Comparison of ENCODE assay signal across 31 cellular contexts in the genomic region with DNA sequence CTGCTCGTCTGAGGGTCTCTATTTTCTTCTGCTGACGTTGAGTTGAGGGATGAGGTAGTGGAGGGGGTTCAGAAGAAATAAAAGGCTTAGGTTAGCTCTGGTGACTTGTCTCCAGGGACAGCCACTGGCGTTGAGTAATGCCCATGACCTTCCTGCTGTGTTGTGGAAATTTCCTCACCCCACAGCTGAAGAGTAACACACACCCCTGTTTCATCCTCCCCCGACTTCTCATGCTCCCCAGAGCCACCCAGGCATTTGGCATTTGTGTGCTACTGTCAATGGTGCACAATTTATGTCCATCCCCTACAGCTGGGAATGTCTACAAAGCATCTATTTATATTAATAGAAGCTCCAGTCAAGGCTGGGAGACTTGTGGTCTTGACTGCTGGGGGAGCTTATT. TPM values are rescaled to one million over a fixed set of nuclear protein-coding genes. Genes with fewer than 3 reads are reported as not detected.
"Had no signal": no experiment of that assay in that cellular context is flagged by ENCODE, and none has a peak within 500 bp of the region (broad histone marks: within the 10 kb centered on the region; RNA-seq: fewer than 3 reads in every experiment).

No MANE protein-coding gene starts in this region.

- H3K27ac Mint-ChIP-seq: activated CD8-positive, alpha-beta T cell treated with anti-CD3 and anti-CD28 coated beads for 36 hours; activated naive CD4-positive, alpha-beta T cell treated with anti-CD3 and anti-CD28 coated beads, Interleukin-2, amount 50 U/mL, for 24 hours; activated naive CD8-positive, alpha-beta T cell treated with anti-CD3 and anti-CD28 coated beads, Interleukin-2, amount 50 U/mL, for 24 hours; activated T-helper 17 cell treated with anti-CD3 and anti-CD28 coated beads, Interleukin-2, amount 50 U/mL, for 72 hours; naive B cell; T-helper 1 cell treated with Interleukin-12 subunit alpha and Interleukin-12 subunit beta and Interleukin-4 antibody, amounts not matched to agents 30 μg/mL and 1 μg/mL, for 36 hours had no signal

- H3K27ac ChIP-seq: breast epithelium, epithelial cell of prostate, esophagus squamous epithelium, left ventricle myocardium inferior, parathyroid adenoma, spleen, suprapubic skin, tibial artery had no signal

- H3K9me3 Mint-ChIP-seq: activated CD8-positive, alpha-beta T cell treated with anti-CD3 and anti-CD28 coated beads for 36 hours; activated naive CD4-positive, alpha-beta T cell treated with anti-CD3 and anti-CD28 coated beads, Interleukin-2, amount 50 U/mL, for 24 hours; activated naive CD8-positive, alpha-beta T cell treated with anti-CD3 and anti-CD28 coated beads, Interleukin-2, amount 50 U/mL, for 24 hours; activated T-cell treated with anti-CD3 and anti-CD28 coated beads, Interleukin-2, amount 50 U/mL, for 4 hours; activated T-helper 17 cell treated with anti-CD3 and anti-CD28 coated beads, Interleukin-2, amount 50 U/mL, for 72 hours; central memory CD8-positive, alpha-beta T cell; naive B cell; T-helper 1 cell treated with Interleukin-12 subunit alpha and Interleukin-12 subunit beta and Interleukin-4 antibody, amounts not matched to agents 30 μg/mL and 1 μg/mL, for 36 hours had no signal

- H3K9ac ChIP-seq: parathyroid adenoma had no signal

- H3K27me3 Mint-ChIP-seq: activated CD8-positive, alpha-beta T cell treated with anti-CD3 and anti-CD28 coated beads for 36 hours; activated naive CD4-positive, alpha-beta T cell treated with anti-CD3 and anti-CD28 coated beads, Interleukin-2, amount 50 U/mL, for 24 hours; central memory CD8-positive, alpha-beta T cell had no signal

- H2AFZ ChIP-seq: parathyroid adenoma had no signal

- H3K27me3 ChIP-seq: breast epithelium, spleen, suprapubic skin, tibial artery had no signal

- H3K79me2 ChIP-seq: parathyroid adenoma had no signal

- DNase-seq: activated CD4-positive, alpha-beta T cell treated with anti-CD3 and anti-CD28 coated beads, Interleukin-2, amount 50 U/mL, for 1 hour; activated CD8-positive, alpha-beta T cell treated with anti-CD3 and anti-CD28 coated beads for 36 hours; activated naive CD8-positive, alpha-beta T cell treated with anti-CD3 and anti-CD28 coated beads, Interleukin-2, amount 50 U/mL, for 24 hours; activated T-cell treated with anti-CD3 and anti-CD28 coated beads, Interleukin-2, amount 50 U/mL, for 4 hours; amygdala; dermis blood vessel endothelial cell; effector CD4-positive, alpha-beta T cell; esophagus squamous epithelium; kidney glomerular epithelial cell; left ventricle myocardium inferior; mucosa of descending colon; naive B cell; nephron progenitor cell; occipital lobe; right cardiac atrium; spleen; stimulated activated naive CD4-positive, alpha-beta T cell; T1000 had no signal

- H3K4me3 ChIP-seq: breast epithelium, esophagus squamous epithelium, left ventricle myocardium inferior, lung, mucosa of descending colon, spleen, suprapubic skin, tibial artery had no signal

- H3K36me3 Mint-ChIP-seq: activated naive CD4-positive, alpha-beta T cell treated with anti-CD3 and anti-CD28 coated beads, Interleukin-2, amount 50 U/mL, for 24 hours; naive B cell had no signal

- H3K9me3 ChIP-seq: breast epithelium, esophagus squamous epithelium, left ventricle myocardium inferior, mucosa of descending colon, spleen, suprapubic skin, tibial artery had no signal

- H3K4me3 Mint-ChIP-seq: activated CD8-positive, alpha-beta T cell treated with anti-CD3 and anti-CD28 coated beads for 36 hours; activated naive CD4-positive, alpha-beta T cell treated with anti-CD3 and anti-CD28 coated beads, Interleukin-2, amount 50 U/mL, for 24 hours; activated naive CD8-positive, alpha-beta T cell treated with anti-CD3 and anti-CD28 coated beads, Interleukin-2, amount 50 U/mL, for 24 hours; activated T-cell treated with anti-CD3 and anti-CD28 coated beads, Interleukin-2, amount 50 U/mL, for 4 hours; activated T-helper 17 cell treated with anti-CD3 and anti-CD28 coated beads, Interleukin-2, amount 50 U/mL, for 72 hours; central memory CD8-positive, alpha-beta T cell; naive B cell; nephron progenitor cell; T-helper 1 cell treated with Interleukin-12 subunit alpha and Interleukin-12 subunit beta and Interleukin-4 antibody, amounts not matched to agents 30 μg/mL and 1 μg/mL, for 36 hours had no signal

- H3K36me3 ChIP-seq: breast epithelium, esophagus squamous epithelium, left ventricle myocardium inferior, spleen, suprapubic skin, tibial artery had no signal

- H3K4me1 ChIP-seq: breast epithelium had no signal

- H3K4me1 Mint-ChIP-seq: activated naive CD4-positive, alpha-beta T cell treated with anti-CD3 and anti-CD28 coated beads, Interleukin-2, amount 50 U/mL, for 24 hours; activated naive CD8-positive, alpha-beta T cell treated with anti-CD3 and anti-CD28 coated beads, Interleukin-2, amount 50 U/mL, for 24 hours; activated T-helper 17 cell treated with anti-CD3 and anti-CD28 coated beads, Interleukin-2, amount 50 U/mL, for 72 hours; central memory CD8-positive, alpha-beta T cell; naive B cell; nephron progenitor cell had no signal

- ATAC-seq: activated CD8-positive, alpha-beta T cell treated with anti-CD3 and anti-CD28 coated beads for 36 hours; activated naive CD8-positive, alpha-beta T cell treated with anti-CD3 and anti-CD28 coated beads, Interleukin-2, amount 50 U/mL, for 24 hours; activated T-cell treated with anti-CD3 and anti-CD28 coated beads, Interleukin-2, amount 50 U/mL, for 4 hours; activated T-helper 17 cell treated with anti-CD3 and anti-CD28 coated beads, Interleukin-2, amount 50 U/mL, for 72 hours; mucosa of descending colon; right cardiac atrium had no signal

RNA-seq across cellular contexts. Expression of a gene that starts 4.7 kb away (rescaled TPM):
- total RNA-seq: activated CD8-positive, alpha-beta T cell treated with anti-CD3 and anti-CD28 coated beads for 36 hours; activated T-cell treated with anti-CD3 and anti-CD28 coated beads, Interleukin-2, amount 50 U/mL, for 4 hours; activated T-helper 17 cell treated with anti-CD3 and anti-CD28 coated beads, Interleukin-2, amount 50 U/mL, for 72 hours; breast epithelium; dermis blood vessel endothelial cell; esophagus squamous epithelium; frontal cortex; left ventricle myocardium inferior; mesenteric fat pad; spleen; suprapubic skin; ureter had no signal
